ENCODE assay signal across 32 cellular contexts in genomic region chr10:81007872-81008271, GRCh38.
DNase-seq lines count a peak whose midpoint lies in the region; FAIRE-seq and TF ChIP-seq lines count a peak whose summit lies in the region.
"Had no signal": no experiment of that assay in that cellular context is flagged by ENCODE, and none has a peak within 500 bp of the region (broad histone marks: within the 10 kb centered on the region; RNA-seq: fewer than 3 reads in every experiment).

No MANE protein-coding gene starts in this region.

- H3K4me3 ChIP-seq in LNCaP clone FGC (ENCODE audit: low read depth, low read length) (no peak overlapping the region), neural progenitor cell (no peak overlapping the region)
- H3K4me3 ChIP-seq: A549; BLaER1; BLaER1 treated with 17β-estradiol and CSF1 and Interleukin-3, amounts not matched to agents 10 nM and 100 nM had no signal

- H3K4me3 Mint-ChIP-seq in neural progenitor cell = no peak overlapping the region
- H3K4me3 Mint-ChIP-seq: B cell; CD14-positive monocyte; CD4-positive, alpha-beta memory T cell; CD4-positive, alpha-beta T cell; CD4-positive, CD25-positive, alpha-beta regulatory T cell; CD8-positive, alpha-beta memory T cell; CD8-positive, alpha-beta T cell had no signal

- H3K27ac Mint-ChIP-seq in neural progenitor cell = peak overlapping the region; percentile 70
- H3K27ac Mint-ChIP-seq: B cell; CD14-positive monocyte; CD4-positive, alpha-beta memory T cell; CD4-positive, alpha-beta T cell; CD4-positive, CD25-positive, alpha-beta regulatory T cell; CD8-positive, alpha-beta memory T cell; CD8-positive, alpha-beta T cell had no signal

- H3K9me3 ChIP-seq in neural progenitor cell (ENCODE audit: low read depth) = no peaks in the 10 kb centered on the region
- H3K9me3 ChIP-seq: A549; BE2C; BLaER1; BLaER1 treated with 17β-estradiol and CSF1 and Interleukin-3, amounts not matched to agents 10 nM and 100 nM; Caco-2 had no signal

- no peak overlapping the region for H2AFZ ChIP-seq in neural progenitor cell (replicated peaks)

- no peaks in the 10 kb centered on the region for H4K20me1 ChIP-seq in neural progenitor cell (ENCODE audit: low read depth)
- H4K20me1 ChIP-seq: BLaER1; BLaER1 treated with 17β-estradiol and CSF1 and Interleukin-3, amounts not matched to agents 10 nM and 100 nM had no signal

- TF ChIP-seq POLR2A in GM12892 (IDR thresholded peaks at IDR 0.05; ENCODE audit: low read depth, low read length) = no peak

- TF ChIP-seq CTCF in LNCaP clone FGC (IDR thresholded peaks at IDR 0.05; ENCODE audit: control insufficient read depth, extremely low read depth, insufficient read depth) (no peak), neural progenitor cell (IDR thresholded peaks at IDR 0.05) (no peak)

- peaks cover 25% of the 10 kb centered on the region for H3K4me1 Mint-ChIP-seq in neural progenitor cell
- H3K4me1 Mint-ChIP-seq: B cell; CD14-positive monocyte; CD4-positive, alpha-beta memory T cell; CD4-positive, CD25-positive, alpha-beta regulatory T cell; CD8-positive, alpha-beta memory T cell had no signal

- no peaks in the 10 kb centered on the region for H3K36me3 Mint-ChIP-seq in neural progenitor cell
- H3K36me3 Mint-ChIP-seq: CD14-positive monocyte; CD4-positive, alpha-beta memory T cell; CD4-positive, CD25-positive, alpha-beta regulatory T cell; CD8-positive, alpha-beta memory T cell; CD8-positive, alpha-beta T cell had no signal

- H3K4me1 ChIP-seq in neural progenitor cell = no peaks in the 10 kb centered on the region
- H3K4me1 ChIP-seq: A549; BE2C; BLaER1; BLaER1 treated with 17β-estradiol and CSF1 and Interleukin-3, amounts not matched to agents 10 nM and 100 nM; Caco-2 had no signal

- no peaks in the 10 kb centered on the region for H3K9me3 Mint-ChIP-seq in neural progenitor cell
- H3K9me3 Mint-ChIP-seq: CD4-positive, alpha-beta memory T cell; CD8-positive, alpha-beta T cell had no signal

- no peaks in the 10 kb centered on the region for H3F3A ChIP-seq in neural progenitor cell (ENCODE audit: low read depth)

- no peaks in the 10 kb centered on the region for H3K27me3 ChIP-seq in neural progenitor cell
- H3K27me3 ChIP-seq: BE2C; BLaER1; BLaER1 treated with 17β-estradiol and CSF1 and Interleukin-3, amounts not matched to agents 10 nM and 100 nM had no signal

- FAIRE-seq in GM12892 (lab: Jason Lieb, UNC) = no peak
- FAIRE-seq: A204.1, A549, D721Med had no signal

- peak; percentile 47 for DNase-seq in LNCaP clone FGC (ENCODE audit: low read depth)
- no peak for DNase-seq in neural progenitor cell (ENCODE audit: low spot score)
- no peak for DNase-seq in stimulated activated CD4-positive, alpha-beta T cell treated with anti-CD3 and anti-CD28 coated beads, Interleukin-4, amount 100 ng/mL, for 4 hours
- DNase-seq in GM12892 (ENCODE audit: insufficient read length) = no peak
- DNase-seq: 8988T; ACHN; AML-193; BE2C; C1 segment of cervical spinal cord; Caco-2; Calu3; CD4-positive, alpha-beta memory T cell; CD4-positive, alpha-beta T cell; CD4-positive, CD25-positive, alpha-beta regulatory T cell; CD8-positive, alpha-beta memory T cell; CD8-positive, alpha-beta T cell; COR-L47; DMS 273 treated with DMSO at 0.1 percent for 48 hours; DMS153; DMS53; DMS79; DMS79 treated with DMSO at 0.1 percent for 48 hours; DND-41; EL had no signal

- H3K27me3 Mint-ChIP-seq in neural progenitor cell (ENCODE audit: insufficient read depth, low read depth) = no peaks in the 10 kb centered on the region
- H3K27me3 Mint-ChIP-seq: CD4-positive, CD25-positive, alpha-beta regulatory T cell; CD8-positive, alpha-beta memory T cell had no signal

- H3K27ac ChIP-seq in neural progenitor cell = no peak overlapping the region
- H3K27ac ChIP-seq: 22Rv1; A549; BLaER1; BLaER1 treated with 17β-estradiol and CSF1 and Interleukin-3, amounts not matched to agents 10 nM and 100 nM had no signal

- H3K36me3 ChIP-seq in neural progenitor cell = no peaks in the 10 kb centered on the region
- H3K36me3 ChIP-seq: BE2C; BLaER1; BLaER1 treated with 17β-estradiol and CSF1 and Interleukin-3, amounts not matched to agents 10 nM and 100 nM had no signal

- no peak overlapping the region for H3K4me2 ChIP-seq in neural progenitor cell
- H3K4me2 ChIP-seq: A549; BLaER1; BLaER1 treated with 17β-estradiol and CSF1 and Interleukin-3, amounts not matched to agents 10 nM and 100 nM had no signal

- H3K9ac ChIP-seq in neural progenitor cell = no peak overlapping the region
- H3K9ac ChIP-seq: BLaER1; BLaER1 treated with 17β-estradiol and CSF1 and Interleukin-3, amounts not matched to agents 10 nM and 100 nM had no signal

- no peaks in the 10 kb centered on the region for H3K79me2 ChIP-seq in neural progenitor cell (ENCODE audit: low read depth)
